Comparison of ENCODE assay signal across 12 cellular contexts in the genomic region with DNA sequence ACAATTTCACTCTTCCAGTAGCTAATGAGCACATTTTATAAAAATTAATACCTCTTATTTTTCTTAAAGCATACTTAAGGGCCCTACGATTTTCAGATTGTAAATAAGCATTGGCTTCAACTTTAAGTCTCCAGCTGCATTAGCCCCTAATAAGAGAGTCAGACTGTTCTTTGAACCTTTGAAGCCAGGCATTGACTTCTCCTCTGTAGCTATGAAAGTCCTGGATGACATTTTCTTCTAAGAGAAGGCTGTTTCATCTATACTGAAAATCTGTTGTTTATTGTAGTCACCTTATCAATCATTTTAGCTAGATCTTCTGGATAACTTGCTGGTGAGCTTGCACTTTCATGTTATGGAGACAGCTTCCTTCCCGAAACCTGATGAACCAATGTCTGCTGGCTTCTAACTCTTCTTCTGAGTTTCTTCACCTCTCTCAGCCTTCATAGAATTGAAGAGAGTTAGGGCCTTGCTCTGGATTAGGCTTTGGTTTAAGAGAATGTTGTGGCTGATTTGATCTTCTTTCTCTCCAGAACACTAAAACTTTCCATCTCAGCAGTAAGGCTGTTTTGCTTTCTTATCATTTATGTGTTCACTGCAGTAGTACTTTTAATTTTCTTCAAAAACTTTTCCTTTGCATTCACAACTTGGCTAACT.
A peak's percentile ranks its signal among the peaks of the same experiment; 100 is the strongest.
DNase-seq lines count a peak whose midpoint lies in the region; ATAC-seq, FAIRE-seq and TF ChIP-seq lines count a peak whose summit lies in the region.
"Had no signal": no experiment of that assay in that cellular context is flagged by ENCODE, and none has a peak within 500 bp of the region (broad histone marks: within the 10 kb centered on the region; RNA-seq: fewer than 3 reads in every experiment).

No MANE protein-coding gene starts in this region.

- CTCF ChIA-PET in A673 (lab: Charles Lee), result no interaction called here

- no TSS peak for BruUV-seq in A673 (replicated peaks; lab: Mats Ljungman, UMichigan)

- no peaks in the 10 kb centered on the region for H3K36me3 ChIP-seq in A673 (ENCODE audit: insufficient read depth, low read length, poor library complexity, severe bottlenecking)

- FAIRE-seq in HTR-8/SVneo (lab: Jason Lieb, UNC), result no peak
- FAIRE-seq: bronchial epithelial cell had no signal

- no peaks in the 10 kb centered on the region for H3K27me3 Mint-ChIP-seq in activated naive CD8-positive, alpha-beta T cell treated with anti-CD3 and anti-CD28 coated beads, Interleukin-2, amount 10 ng/mL, durations not matched to agents 7 days and 5 days

- H3K9me3 Mint-ChIP-seq in activated naive CD8-positive, alpha-beta T cell treated with anti-CD3 and anti-CD28 coated beads, Interleukin-2, amount 10 ng/mL, durations not matched to agents 7 days and 5 days, result no peaks in the 10 kb centered on the region

- peaks cover 15% of the 10 kb centered on the region for H3K4me1 ChIP-seq in A673 (ENCODE audit: insufficient read depth, low read length, poor library complexity, severe bottlenecking)

- TF ChIP-seq CTCF in A673 (conservative IDR thresholded peaks at IDR 0.05; ENCODE audit: low read depth, low read length), result no peak

- peak overlapping the region; percentile 53 for H3K27ac ChIP-seq in A673 (ENCODE audit: low read depth, low read length, poor library complexity, severe bottlenecking)

- H3K36me3 Mint-ChIP-seq in activated naive CD8-positive, alpha-beta T cell treated with anti-CD3 and anti-CD28 coated beads, Interleukin-2, amount 10 ng/mL, durations not matched to agents 7 days and 5 days, result peaks cover 5% of the 10 kb centered on the region

- peak overlapping the region; percentile 82 for H3K4me3 Mint-ChIP-seq in activated naive CD8-positive, alpha-beta T cell treated with anti-CD3 and anti-CD28 coated beads, Interleukin-2, amount 10 ng/mL, durations not matched to agents 7 days and 5 days

- ATAC-seq in GM19351 (IDR thresholded peaks at IDR 0.05; ENCODE audit: unreplicated experiment), result peak; percentile 34
- peak; percentile 15 for ATAC-seq in HG03108 (IDR thresholded peaks at IDR 0.05; ENCODE audit: unreplicated experiment)
- peak; percentile 30 for ATAC-seq in activated naive CD8-positive, alpha-beta T cell treated with anti-CD3 and anti-CD28 coated beads, Interleukin-2, amount 10 ng/mL, durations not matched to agents 7 days and 5 days (ENCODE audit: low read depth)
- no peak for ATAC-seq in left ventricle myocardium superior

- no peak overlapping the region for H3K4me3 ChIP-seq in A673 (ENCODE audit: low read depth, low read length, poor library complexity, severe bottlenecking)

- no peaks in the 10 kb centered on the region for H3K9me3 ChIP-seq in A673 (ENCODE audit: low read depth, low read length, poor library complexity, severe bottlenecking)

- POLR2A ChIA-PET in A673 (lab: Charles Lee; ENCODE audit: low non-redundant PET), result no interaction called here
- POLR2A ChIA-PET in activated naive CD8-positive, alpha-beta T cell treated with anti-CD3 and anti-CD28 coated beads, Interleukin-2, amount 10 ng/mL, durations not matched to agents 7 days and 5 days (lab: Charles Lee), result interaction anchor here (0.6 to 1.8 kb wide), 8 partner anchors 27 to 746 kb away, joined by 3 to 10 read pairs (median 5); a partner anchor contains a TSS

- intact Hi-C loops in A673 (cut with micrococcal nuclease; ENCODE audit: unreplicated experiment) (no loop called here), left ventricle myocardium superior (cut with micrococcal nuclease) (no loop called here)

- H3K27ac Mint-ChIP-seq in activated naive CD8-positive, alpha-beta T cell treated with anti-CD3 and anti-CD28 coated beads, Interleukin-2, amount 10 ng/mL, durations not matched to agents 7 days and 5 days, result peak overlapping the region; percentile 97

- DNase-seq in A673 (ENCODE audit: low spot score) (no peak), kidney glomerular epithelial cell (lab: John Stamatoyannopoulos, UW) (no peak), HTR-8/SVneo (ENCODE audit: insufficient read length, low spot score) (no peak), left ventricle myocardium superior (no peak)
- DNase-seq in activated naive CD8-positive, alpha-beta T cell treated with anti-CD3 and anti-CD28 coated beads, Interleukin-2, amount 10 ng/mL, durations not matched to agents 7 days and 5 days, result no peak
- no peak for DNase-seq in stimulated activated naive CD4-positive, alpha-beta T cell treated with Interleukin-2 at 50 U/mL for 16 hours (lab: John Stamatoyannopoulos, UW)
- DNase-seq: DMS53, NCI-H82, occipital lobe had no signal

- peaks cover 57% of the 10 kb centered on the region for H3K4me1 Mint-ChIP-seq in activated naive CD8-positive, alpha-beta T cell treated with anti-CD3 and anti-CD28 coated beads, Interleukin-2, amount 10 ng/mL, durations not matched to agents 7 days and 5 days

- no peaks in the 10 kb centered on the region for H3K27me3 ChIP-seq in A673 (replicated peaks; ENCODE audit: insufficient read depth, low read depth, low read length, poor library complexity)
